26 cellular contexts compared by ENCODE assay signal in genomic region chr13:112466132-112467025, GRCh38.
DNase-seq lines count a peak whose midpoint lies in the region; ATAC-seq, FAIRE-seq and TF ChIP-seq lines count a peak whose summit lies in the region.
"Had no signal": no experiment of that assay in that cellular context is flagged by ENCODE, and none has a peak within 500 bp of the region (broad histone marks: within the 10 kb centered on the region; RNA-seq: fewer than 3 reads in every experiment).

No MANE protein-coding gene starts in this region.

- no peak overlapping the region for H3K27ac ChIP-seq in kidney (ENCODE audit: low read depth in 2 of 2, low read length in 2 of 2)
- no peak overlapping the region for H3K27ac ChIP-seq in upper lobe of right lung
- H3K27ac ChIP-seq: 22Rv1, SJCRH30 had no signal

- no peaks in the 10 kb centered on the region for H3K4me1 ChIP-seq in kidney (ENCODE audit: control insufficient read depth in 1 of 2, insufficient read depth in 1 of 2, low read depth in 1 of 2, low read length in 2 of 2)
- no peaks in the 10 kb centered on the region for H3K4me1 ChIP-seq in upper lobe of right lung
- H3K4me1 ChIP-seq: BE2C, SJCRH30 had no signal

- H3K36me3 Mint-ChIP-seq in activated CD8-positive, alpha-beta memory T cell treated with anti-CD3 and anti-CD28 coated beads, Interleukin-2, amount 10 ng/mL, durations not matched to agents 7 days and 5 days: no peaks in the 10 kb centered on the region

- peaks cover 2% of the 10 kb centered on the region for H3K27me3 Mint-ChIP-seq in activated CD8-positive, alpha-beta memory T cell treated with anti-CD3 and anti-CD28 coated beads, Interleukin-2, amount 10 ng/mL, durations not matched to agents 7 days and 5 days

- H3K9me3 Mint-ChIP-seq in activated CD8-positive, alpha-beta memory T cell treated with anti-CD3 and anti-CD28 coated beads, Interleukin-2, amount 10 ng/mL, durations not matched to agents 7 days and 5 days (ENCODE audit: low read depth): peaks cover 6% of the 10 kb centered on the region

- H3K36me3 ChIP-seq in kidney (ENCODE audit: control insufficient read depth in 1 of 2, insufficient read depth in 2 of 2, low read length in 2 of 2): no peaks in the 10 kb centered on the region
- no peaks in the 10 kb centered on the region for H3K36me3 ChIP-seq in upper lobe of right lung
- H3K36me3 ChIP-seq: BE2C, SJCRH30 had no signal

- H3K4me1 Mint-ChIP-seq in activated CD8-positive, alpha-beta memory T cell treated with anti-CD3 and anti-CD28 coated beads, Interleukin-2, amount 10 ng/mL, durations not matched to agents 7 days and 5 days: no peaks in the 10 kb centered on the region
- H3K4me1 Mint-ChIP-seq: CD14-positive monocyte; CD8-positive, alpha-beta memory T cell had no signal

- H3K9ac ChIP-seq in kidney (ENCODE audit: low read length in 2 of 2): no peak overlapping the region

- peak; percentile 42 for DNase-seq in activated CD8-positive, alpha-beta memory T cell treated with anti-CD3 and anti-CD28 coated beads for 24 hours
- DNase-seq in activated CD8-positive, alpha-beta memory T cell treated with anti-CD3 and anti-CD28 coated beads, Interleukin-2, amount 50 U/mL, for 4 hours: no peak
- DNase-seq in activated CD8-positive, alpha-beta memory T cell treated with anti-CD3 and anti-CD28 coated beads, Interleukin-2, amount 10 ng/mL, durations not matched to agents 7 days and 5 days: peak; percentile 30
- DNase-seq in kidney: peak; percentile 58
- peak; percentile 52 for DNase-seq in upper lobe of right lung
- no peak for DNase-seq in cortex of kidney (lab: John Stamatoyannopoulos, UW)
- no peak for DNase-seq in RCC 7860 (ENCODE audit: low spot score)
- DNase-seq in DMS53 treated with DMSO at 0.1 percent for 48 hours (lab: John Stamatoyannopoulos, UW; ENCODE audit: unreplicated experiment): no peak
- DNase-seq: BE2C; Calu3; CD8-positive, alpha-beta memory T cell; KBM-7; MV-4-11; NCI-H1105; NCI-H1436 treated with DMSO at 0.1 percent for 48 hours; NCI-H1930; NCI-H2107; NCI-H524 treated with DMSO at 0.1 percent for 48 hours; NCI-H774; SJCRH30 had no signal

- intact Hi-C loops in kidney (cut with DNase I) (no loop called here), upper lobe of right lung (cut with DNase I) (no loop called here)

- ATAC-seq in activated CD8-positive, alpha-beta memory T cell treated with anti-CD3 and anti-CD28 coated beads, Interleukin-2, amount 10 ng/mL, durations not matched to agents 7 days and 5 days: no peak
- peak; percentile 7 for ATAC-seq in upper lobe of right lung
- ATAC-seq: SK-N-SH treated with all-trans-retinoic acid at 6 μM for 48 hours had no signal

- no peak overlapping the region for H3K4me3 Mint-ChIP-seq in activated CD8-positive, alpha-beta memory T cell treated with anti-CD3 and anti-CD28 coated beads, Interleukin-2, amount 10 ng/mL, durations not matched to agents 7 days and 5 days
- H3K4me3 Mint-ChIP-seq: CD14-positive monocyte; CD8-positive, alpha-beta memory T cell had no signal

- H3K9me3 ChIP-seq in kidney (ENCODE audit: control insufficient read depth in 1 of 2, low read length in 2 of 2): peaks cover 0 to 9% of the 10 kb centered on the region in 2 donors
- no peaks in the 10 kb centered on the region for H3K9me3 ChIP-seq in upper lobe of right lung
- H3K9me3 ChIP-seq: BE2C, SJCRH30 had no signal

- FAIRE-seq in kidney (lab: Jason Lieb, UNC) (no peak), RCC 7860 (lab: Jason Lieb, UNC) (no peak)
- FAIRE-seq: G401.6, H54, HTR-8/SVneo had no signal

- CTCF ChIA-PET in activated CD8-positive, alpha-beta memory T cell treated with anti-CD3 and anti-CD28 coated beads, Interleukin-2, amount 10 ng/mL, durations not matched to agents 7 days and 5 days (lab: Charles Lee): no interaction called here

- TF ChIP-seq CTCF in kidney (IDR thresholded peaks at IDR 0.05; ENCODE audit: borderline replicate concordance, extremely low read depth, insufficient read depth) (no peak), upper lobe of right lung (IDR thresholded peaks at IDR 0.05) (no peak)

- no peak overlapping the region for H3K27ac Mint-ChIP-seq in activated CD8-positive, alpha-beta memory T cell treated with anti-CD3 and anti-CD28 coated beads, Interleukin-2, amount 10 ng/mL, durations not matched to agents 7 days and 5 days
- H3K27ac Mint-ChIP-seq: CD14-positive monocyte; CD8-positive, alpha-beta memory T cell had no signal

- no peaks in the 10 kb centered on the region for H3K27me3 ChIP-seq in upper lobe of right lung
- H3K27me3 ChIP-seq: BE2C, SJCRH30 had no signal

- H3K4me3 ChIP-seq in kidney (ENCODE audit: low read length in 2 of 2) (no peak overlapping the region), upper lobe of right lung (no peak overlapping the region)
- H3K4me3 ChIP-seq: SJCRH30 had no signal

Comparison
In these comparisons a context has a peak if more than half of its experiments do, and no peak if none do; other contexts are left out.
1. DNase-seq: peak in activated CD8-positive, alpha-beta memory T cell treated with anti-CD3 and anti-CD28 coated beads for 24 hours (single experiment), activated CD8-positive, alpha-beta memory T cell treated with anti-CD3 and anti-CD28 coated beads, Interleukin-2, amount 10 ng/mL, durations not matched to agents 7 days and 5 days (single experiment), kidney (single experiment) and upper lobe of right lung (single experiment); none in activated CD8-positive, alpha-beta memory T cell treated with anti-CD3 and anti-CD28 coated beads, Interleukin-2, amount 50 U/mL, for 4 hours (single experiment), cortex of kidney (single experiment), RCC 7860 (single experiment) and DMS53 treated with DMSO at 0.1 percent for 48 hours (single experiment).